Comparison of ENCODE assay signal across 1 cellular context in genomic region chr16:50634947-50635346, GRCh38.
TF ChIP-seq lines count a peak whose summit lies in the region.

No MANE protein-coding gene starts in this region.

TF ChIP-seq in HepG2, 621 proteins besides CTCF, POLR2A, EP300 and RAD21 (continued from another document):
- 0 out of 2 replicates have a peak, but pooled peaks have one; percentile 21 for TF ChIP-seq POLR2G (IDR thresholded peaks at IDR 0.05; ENCODE audit: low read depth, low read length)
- 0 out of 2 replicates have a peak, but pooled peaks have one; percentile 26 for TF ChIP-seq MBD4 (IDR thresholded peaks at IDR 0.05; ENCODE audit: borderline replicate concordance, low read length)
- no peak for TF ChIP-seq HOXA3 (CRISPR knock-in tag; IDR thresholded peaks at IDR 0.05)
- TF ChIP-seq HNRNPLL (IDR thresholded peaks at IDR 0.05; ENCODE audit: low read depth, low read length, poor library complexity, severe bottlenecking), result no peak
- no peak for TF ChIP-seq POGZ (CRISPR knock-in tag; IDR thresholded peaks at IDR 0.05)
- no peak for TF ChIP-seq LCORL (IDR thresholded peaks at IDR 0.05)
- no peak for TF ChIP-seq LCORL (CRISPR knock-in tag; IDR thresholded peaks at IDR 0.05)
- no peak for TF ChIP-seq FOSL2 (CRISPR knock-in tag; IDR thresholded peaks at IDR 0.05)
- TF ChIP-seq HNRNPUL1 (IDR thresholded peaks at IDR 0.05; ENCODE audit: low read depth, low read length), result no peak
- TF ChIP-seq TCF12 (IDR thresholded peaks at IDR 0.05), result no peak
- TF ChIP-seq TCF12 (CRISPR knock-in tag; IDR thresholded peaks at IDR 0.05), result no peak
- no peak for TF ChIP-seq DBP (CRISPR knock-in tag; IDR thresholded peaks at IDR 0.05; ENCODE audit: not compliant biosample characterization)
- TF ChIP-seq GATA4 (IDR thresholded peaks at IDR 0.05; ENCODE audit: borderline replicate concordance, low read depth), result no peak
- no peak for TF ChIP-seq CBFB (CRISPR knock-in tag; IDR thresholded peaks at IDR 0.05)
- no peak for TF ChIP-seq TMF1 (CRISPR knock-in tag; IDR thresholded peaks at IDR 0.05; ENCODE audit: low read depth)
- TF ChIP-seq ZZZ3 (CRISPR knock-in tag; IDR thresholded peaks at IDR 0.05; ENCODE audit: borderline replicate concordance), result no peak
- no peak for TF ChIP-seq RFX3 (CRISPR knock-in tag; IDR thresholded peaks at IDR 0.05)
- no peak for TF ChIP-seq MYNN (CRISPR knock-in tag; IDR thresholded peaks at IDR 0.05; ENCODE audit: low read depth)
- peak; percentile 4 for TF ChIP-seq SRSF1 (optimal IDR thresholded peaks at IDR 0.05; ENCODE audit: low read depth, low read length)
- TF ChIP-seq POLR2AphosphoS2 (IDR thresholded peaks at IDR 0.05; ENCODE audit: low read depth, low read length), result 0 out of 2 replicates have a peak, but pooled peaks have one; percentile 50
- no peak for TF ChIP-seq CAMTA2 (CRISPR knock-in tag; IDR thresholded peaks at IDR 0.05; ENCODE audit: borderline replicate concordance)
- TF ChIP-seq MTF2 (CRISPR knock-in tag; IDR thresholded peaks at IDR 0.05; ENCODE audit: borderline replicate concordance), result no peak
- TF ChIP-seq ZNF33A (CRISPR knock-in tag; IDR thresholded peaks at IDR 0.05; ENCODE audit: borderline replicate concordance), result no peak
- peak; percentile 97 for TF ChIP-seq RBM22 (optimal IDR thresholded peaks at IDR 0.05; ENCODE audit: low read length)
- TF ChIP-seq ZNF12 (CRISPR knock-in tag; IDR thresholded peaks at IDR 0.05), result no peak
- TF ChIP-seq HOMEZ (CRISPR knock-in tag; IDR thresholded peaks at IDR 0.05; ENCODE audit: low read depth), result no peak
- peak; percentile 83 for TF ChIP-seq AGO2 (optimal IDR thresholded peaks at IDR 0.05; ENCODE audit: low read depth, low read length)
- TF ChIP-seq ZSCAN29 (CRISPR knock-in tag; conservative IDR thresholded peaks at IDR 0.05), result no peak
- no peak for TF ChIP-seq ZNF17 (CRISPR knock-in tag; IDR thresholded peaks at IDR 0.05)
- TF ChIP-seq PAF1 (CRISPR knock-in tag; IDR thresholded peaks at IDR 0.05), result no peak
- no peak for TF ChIP-seq ATRX (CRISPR knock-in tag; IDR thresholded peaks at IDR 0.05; ENCODE audit: borderline replicate concordance)
- no peak for TF ChIP-seq ZNF784 (CRISPR knock-in tag; IDR thresholded peaks at IDR 0.05; ENCODE audit: borderline replicate concordance)
- no peak for TF ChIP-seq ZNF414 (CRISPR knock-in tag; IDR thresholded peaks at IDR 0.05)
- no peak for TF ChIP-seq ZNF552 (CRISPR knock-in tag; IDR thresholded peaks at IDR 0.05; ENCODE audit: borderline replicate concordance)
- no peak for TF ChIP-seq YEATS2 (CRISPR knock-in tag; IDR thresholded peaks at IDR 0.05; ENCODE audit: borderline replicate concordance)
- TF ChIP-seq ZNF619 (CRISPR knock-in tag; IDR thresholded peaks at IDR 0.05), result no peak
- TF ChIP-seq ZNF333 (CRISPR knock-in tag; IDR thresholded peaks at IDR 0.05; ENCODE audit: borderline replicate concordance), result no peak
- no peak for TF ChIP-seq HIC2 (CRISPR knock-in tag; IDR thresholded peaks at IDR 0.05; ENCODE audit: low read depth)
- no peak for TF ChIP-seq HOXD1 (CRISPR knock-in tag; IDR thresholded peaks at IDR 0.05)
- no peak for TF ChIP-seq IKZF1 (IDR thresholded peaks at IDR 0.05)
- no peak for TF ChIP-seq AHR (CRISPR knock-in tag; IDR thresholded peaks at IDR 0.05)
- TF ChIP-seq ZNF235 (CRISPR knock-in tag; IDR thresholded peaks at IDR 0.05; ENCODE audit: borderline replicate concordance), result no peak
- no peak for TF ChIP-seq SMC3 (IDR thresholded peaks at IDR 0.05; ENCODE audit: low read length)
- no peak for TF ChIP-seq ZNF616 (CRISPR knock-in tag; IDR thresholded peaks at IDR 0.05; ENCODE audit: low read depth)
- no peak for TF ChIP-seq MTERF4 (CRISPR knock-in tag; IDR thresholded peaks at IDR 0.05)
TF ChIP-seq in HepG2: peak in this region for 6.
